1 cellular context compared by ENCODE assay signal in the genomic region with DNA sequence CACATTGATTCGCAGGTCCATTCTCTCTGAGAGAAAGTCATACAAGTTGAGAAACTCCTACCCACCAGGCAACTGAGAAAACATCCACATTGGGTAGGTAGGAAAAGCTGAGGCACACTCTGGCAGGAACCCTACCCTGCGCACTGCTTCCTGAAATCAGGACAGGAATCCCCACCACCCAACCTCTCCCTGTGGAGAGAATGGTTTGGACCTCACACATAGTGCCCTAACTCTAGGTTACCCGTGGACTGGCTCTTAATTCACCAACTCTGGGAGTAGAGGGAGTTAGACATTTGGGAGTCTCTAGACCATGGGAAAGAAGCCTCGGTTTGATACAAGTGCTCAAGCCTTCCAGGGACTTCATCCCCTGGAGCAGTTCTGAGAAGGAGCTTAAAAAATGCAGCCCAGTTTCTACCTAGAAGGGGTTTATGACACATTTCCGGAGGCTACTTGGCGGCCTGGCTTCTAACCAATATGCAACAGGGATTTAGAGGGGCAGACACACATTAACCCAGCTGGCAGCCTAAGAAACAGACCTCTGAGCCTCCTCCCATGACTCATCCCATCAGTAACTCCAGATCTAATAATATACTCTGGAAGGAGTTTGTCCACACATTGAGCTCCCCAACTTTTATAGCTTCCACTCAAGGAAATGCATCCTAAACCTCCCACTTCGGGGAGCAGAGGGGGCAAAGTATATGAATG.
TF ChIP-seq lines count a peak whose summit lies in the region.

No MANE protein-coding gene starts in this region.

TF ChIP-seq in GM23338, 12 proteins besides CTCF, POLR2A, EP300 and RAD21 (continued from another document):
- TF ChIP-seq, protein P1, sequence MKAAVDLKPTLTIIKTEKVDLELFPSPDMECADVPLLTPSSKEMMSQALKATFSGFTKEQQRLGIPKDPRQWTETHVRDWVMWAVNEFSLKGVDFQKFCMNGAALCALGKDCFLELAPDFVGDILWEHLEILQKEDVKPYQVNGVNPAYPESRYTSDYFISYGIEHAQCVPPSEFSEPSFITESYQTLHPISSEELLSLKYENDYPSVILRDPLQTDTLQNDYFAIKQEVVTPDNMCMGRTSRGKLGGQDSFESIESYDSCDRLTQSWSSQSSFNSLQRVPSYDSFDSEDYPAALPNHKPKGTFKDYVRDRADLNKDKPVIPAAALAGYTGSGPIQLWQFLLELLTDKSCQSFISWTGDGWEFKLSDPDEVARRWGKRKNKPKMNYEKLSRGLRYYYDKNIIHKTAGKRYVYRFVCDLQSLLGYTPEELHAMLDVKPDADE (IDR thresholded peaks at IDR 0.05) = no peak
- TF ChIP-seq POLR2AphosphoS5 (IDR thresholded peaks at IDR 0.05; ENCODE audit: low read depth) (no peak), ZNF114 (CRISPR knock-in tag; IDR thresholded peaks at IDR 0.05) (no peak), EZH2 (IDR thresholded peaks at IDR 0.05; ENCODE audit: low read depth, unreplicated experiment) (no peak)
- TF ChIP-seq, protein P2, sequence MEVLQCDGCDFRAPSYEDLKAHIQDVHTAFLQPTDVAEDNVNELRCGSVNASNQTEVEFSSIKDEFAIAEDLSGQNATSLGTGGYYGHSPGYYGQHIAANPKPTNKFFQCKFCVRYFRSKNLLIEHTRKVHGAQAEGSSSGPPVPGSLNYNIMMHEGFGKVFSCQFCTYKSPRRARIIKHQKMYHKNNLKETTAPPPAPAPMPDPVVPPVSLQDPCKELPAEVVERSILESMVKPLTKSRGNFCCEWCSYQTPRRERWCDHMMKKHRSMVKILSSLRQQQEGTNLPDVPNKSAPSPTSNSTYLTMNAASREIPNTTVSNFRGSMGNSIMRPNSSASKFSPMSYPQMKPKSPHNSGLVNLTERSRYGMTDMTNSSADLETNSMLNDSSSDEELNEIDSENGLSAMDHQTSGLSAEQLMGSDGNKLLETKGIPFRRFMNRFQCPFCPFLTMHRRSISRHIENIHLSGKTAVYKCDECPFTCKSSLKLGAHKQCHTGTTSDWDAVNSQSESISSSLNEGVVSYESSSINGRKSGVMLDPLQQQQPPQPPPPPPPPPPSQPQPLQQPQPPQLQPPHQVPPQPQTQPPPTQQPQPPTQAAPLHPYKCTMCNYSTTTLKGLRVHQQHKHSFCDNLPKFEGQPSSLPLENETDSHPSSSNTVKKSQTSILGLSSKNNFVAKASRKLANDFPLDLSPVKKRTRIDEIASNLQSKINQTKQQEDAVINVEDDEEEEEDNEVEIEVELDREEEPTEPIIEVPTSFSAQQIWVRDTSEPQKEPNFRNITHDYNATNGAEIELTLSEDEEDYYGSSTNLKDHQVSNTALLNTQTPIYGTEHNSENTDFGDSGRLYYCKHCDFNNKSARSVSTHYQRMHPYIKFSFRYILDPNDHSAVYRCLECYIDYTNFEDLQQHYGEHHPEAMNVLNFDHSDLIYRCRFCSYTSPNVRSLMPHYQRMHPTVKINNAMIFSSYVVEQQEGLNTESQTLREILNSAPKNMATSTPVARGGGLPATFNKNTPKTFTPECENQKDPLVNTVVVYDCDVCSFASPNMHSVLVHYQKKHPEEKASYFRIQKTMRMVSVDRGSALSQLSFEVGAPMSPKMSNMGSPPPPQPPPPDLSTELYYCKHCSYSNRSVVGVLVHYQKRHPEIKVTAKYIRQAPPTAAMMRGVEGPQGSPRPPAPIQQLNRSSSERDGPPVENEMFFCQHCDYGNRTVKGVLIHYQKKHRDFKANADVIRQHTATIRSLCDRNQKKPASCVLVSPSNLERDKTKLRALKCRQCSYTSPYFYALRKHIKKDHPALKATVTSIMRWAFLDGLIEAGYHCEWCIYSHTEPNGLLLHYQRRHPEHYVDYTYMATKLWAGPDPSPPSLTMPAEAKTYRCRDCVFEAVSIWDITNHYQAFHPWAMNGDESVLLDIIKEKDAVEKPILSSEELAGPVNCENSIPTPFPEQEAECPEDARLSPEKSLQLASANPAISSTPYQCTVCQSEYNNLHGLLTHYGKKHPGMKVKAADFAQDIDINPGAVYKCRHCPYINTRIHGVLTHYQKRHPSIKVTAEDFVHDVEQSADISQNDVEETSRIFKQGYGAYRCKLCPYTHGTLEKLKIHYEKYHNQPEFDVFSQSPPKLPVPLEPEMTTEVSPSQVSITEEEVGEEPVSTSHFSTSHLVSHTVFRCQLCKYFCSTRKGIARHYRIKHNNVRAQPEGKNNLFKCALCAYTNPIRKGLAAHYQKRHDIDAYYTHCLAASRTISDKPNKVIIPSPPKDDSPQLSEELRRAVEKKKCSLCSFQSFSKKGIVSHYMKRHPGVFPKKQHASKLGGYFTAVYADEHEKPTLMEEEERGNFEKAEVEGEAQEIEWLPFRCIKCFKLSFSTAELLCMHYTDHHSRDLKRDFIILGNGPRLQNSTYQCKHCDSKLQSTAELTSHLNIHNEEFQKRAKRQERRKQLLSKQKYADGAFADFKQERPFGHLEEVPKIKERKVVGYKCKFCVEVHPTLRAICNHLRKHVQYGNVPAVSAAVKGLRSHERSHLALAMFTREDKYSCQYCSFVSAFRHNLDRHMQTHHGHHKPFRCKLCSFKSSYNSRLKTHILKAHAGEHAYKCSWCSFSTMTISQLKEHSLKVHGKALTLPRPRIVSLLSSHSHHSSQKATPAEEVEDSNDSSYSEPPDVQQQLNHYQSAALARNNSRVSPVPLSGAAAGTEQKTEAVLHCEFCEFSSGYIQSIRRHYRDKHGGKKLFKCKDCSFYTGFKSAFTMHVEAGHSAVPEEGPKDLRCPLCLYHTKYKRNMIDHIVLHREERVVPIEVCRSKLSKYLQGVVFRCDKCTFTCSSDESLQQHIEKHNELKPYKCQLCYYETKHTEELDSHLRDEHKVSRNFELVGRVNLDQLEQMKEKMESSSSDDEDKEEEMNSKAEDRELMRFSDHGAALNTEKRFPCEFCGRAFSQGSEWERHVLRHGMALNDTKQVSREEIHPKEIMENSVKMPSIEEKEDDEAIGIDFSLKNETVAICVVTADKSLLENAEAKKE (CRISPR knock-in tag; IDR thresholded peaks at IDR 0.05) = no peak
